34 cellular contexts compared by ENCODE assay signal in genomic region chr7:55411844-55412243, GRCh38.
"Had no signal": no experiment of that assay in that cellular context is flagged by ENCODE, and none has a peak within 500 bp of the region (broad histone marks: within the 10 kb centered on the region; RNA-seq: fewer than 3 reads in every experiment).

No MANE protein-coding gene starts in this region.

- FAIRE-seq: astrocyte, bronchial epithelial cell had no signal

- H3K4me1 ChIP-seq: adrenal gland, ascending aorta, breast epithelium had no signal

- ATAC-seq: activated naive CD4-positive, alpha-beta T cell treated with anti-CD3 and anti-CD28 coated beads, Interleukin-2, amount 50 U/mL, for 72 hours; activated naive CD8-positive, alpha-beta T cell treated with anti-CD3 and anti-CD28 coated beads, Interleukin-2, amount 50 U/mL, for 24 hours; activated T-cell treated with anti-CD3 and anti-CD28 coated beads, Interleukin-2, amount 50 U/mL, for 4 hours; activated T-cell treated with anti-CD3 and anti-CD28 coated beads, Interleukin-2, amount 50 U/mL, for 72 hours; activated T-helper 17 cell treated with anti-CD3 and anti-CD28 coated beads, Interleukin-2, amount 50 U/mL, for 72 hours; body of pancreas had no signal

- H3K27ac ChIP-seq: adrenal gland, ascending aorta, body of pancreas, brain microvascular endothelial cell, breast epithelium, cardiac muscle cell had no signal

- H3K4me3 ChIP-seq: adrenal gland, ascending aorta, body of pancreas, breast epithelium, cardiac muscle cell had no signal

- H3K27me3 ChIP-seq: adrenal gland, ascending aorta, body of pancreas, brain microvascular endothelial cell, breast epithelium, cardiac muscle cell had no signal

- H3K9me3 ChIP-seq: adrenal gland, ascending aorta, body of pancreas, breast epithelium had no signal

- DNase-seq: activated effector memory CD4-positive, alpha-beta T cell treated with anti-CD3 and anti-CD28 coated beads, Interleukin-2, amount 50 U/mL, for 16 hours; activated effector memory CD4-positive, alpha-beta T cell treated with Interleukin-2 at 50 U/mL for 16 hours; activated gamma-delta T cell; activated gamma-delta T cell treated with Interleukin-2 at 50 U/mL for 16 hours; activated naive CD4-positive, alpha-beta T cell; activated naive CD4-positive, alpha-beta T cell treated with anti-CD3 and anti-CD28 coated beads for 36 hours; activated naive CD4-positive, alpha-beta T cell treated with anti-CD3 and anti-CD28 coated beads, Interleukin-2, amount 10 ng/mL, durations not matched to agents 7 days and 5 days; activated naive CD4-positive, alpha-beta T cell treated with anti-CD3 and anti-CD28 coated beads, Interleukin-2, amount 50 U/mL, for 16 hours; activated naive CD4-positive, alpha-beta T cell treated with Interleukin-2 at 50 U/mL for 16 hours; activated naive CD8-positive, alpha-beta T cell treated with anti-CD3 and anti-CD28 coated beads for 36 hours; activated naive CD8-positive, alpha-beta T cell treated with anti-CD3 and anti-CD28 coated beads, Interleukin-2, amount 10 ng/mL, durations not matched to agents 7 days and 5 days; activated naive CD8-positive, alpha-beta T cell treated with anti-CD3 and anti-CD28 coated beads, Interleukin-2, amount 50 U/mL, for 24 hours; activated T-cell treated with anti-CD3 and anti-CD28 coated beads, Interleukin-2, amount 50 U/mL, for 1 hour; activated T-cell treated with anti-CD3 and anti-CD28 coated beads, Interleukin-2, amount 50 U/mL, for 24 hours; activated T-cell treated with anti-CD3 and anti-CD28 coated beads, Interleukin-2, amount 50 U/mL, for 4 hours; activated T-cell treated with anti-CD3 and anti-CD28 coated beads, Interleukin-2, amount 50 U/mL, for 48 hours; activated T-cell treated with anti-CD3 and anti-CD28 coated beads, Interleukin-2, amount 50 U/mL, for 72 hours; adrenal gland; amniotic stem cell; amygdala; anterior cingulate cortex; aorta; body of pancreas; brain microvascular endothelial cell; caudate nucleus; central memory CD4-positive, alpha-beta T cell; cerebellar nuclear complex had no signal

- H3K36me3 ChIP-seq: brain microvascular endothelial cell, breast epithelium had no signal
